In genomic region chr3:32990116-32990515, GRCh38 we compare ENCODE assay signal across 26 cellular contexts. TPM values are rescaled to one million over a fixed set of nuclear protein-coding genes. Genes with fewer than 3 reads are reported as not detected.
DNase-seq lines count a peak whose midpoint lies in the region; ATAC-seq, FAIRE-seq and TF ChIP-seq lines count a peak whose summit lies in the region.
"Had no signal": no experiment of that assay in that cellular context is flagged by ENCODE, and none has a peak within 500 bp of the region (broad histone marks: within the 10 kb centered on the region; RNA-seq: fewer than 3 reads in every experiment).

No MANE protein-coding gene starts in this region.

- ATAC-seq in activated T-cell treated with anti-CD3 and anti-CD28 coated beads, Interleukin-2, amount 50 U/mL, for 72 hours (replicated peaks in 1 of 2) = no peak
- ATAC-seq in T-helper 17 cell (no peak), GM19463 (IDR thresholded peaks at IDR 0.05; ENCODE audit: unreplicated experiment) (no peak), HG03108 (IDR thresholded peaks at IDR 0.05; ENCODE audit: unreplicated experiment) (no peak)
- ATAC-seq: HCT116 had no signal

- TF ChIP-seq CTCF in bronchial epithelial cell (IDR thresholded peaks at IDR 0.05; ENCODE audit: insufficient read depth, low read length, severe bottlenecking) (no peak), nephron progenitor cell (IDR thresholded peaks at IDR 0.05) (no peak)

- H3K27me3 ChIP-seq in bronchial epithelial cell (ENCODE audit: control insufficient read depth, insufficient read depth, low read length) (no peaks in the 10 kb centered on the region), MG63 (no peaks in the 10 kb centered on the region)
- H3K27me3 ChIP-seq: Peyer's patch had no signal

- no peak for FAIRE-seq in bronchial epithelial cell (lab: Jason Lieb, UNC)
- FAIRE-seq: G401.6, GM12892, GM18507, H1, HTR-8/SVneo had no signal

- H3K36me3 ChIP-seq in bronchial epithelial cell (ENCODE audit: control insufficient read depth, insufficient read depth, low read length) = no peaks in the 10 kb centered on the region
- H3K36me3 ChIP-seq in MG63 = no peaks in the 10 kb centered on the region
- H3K36me3 ChIP-seq: Peyer's patch had no signal

- peaks cover 0 to 6% of the 10 kb centered on the region in 2 donors for H3K9me3 Mint-ChIP-seq in activated T-cell treated with anti-CD3 and anti-CD28 coated beads, Interleukin-2, amount 50 U/mL, for 72 hours
- H3K9me3 Mint-ChIP-seq in nephron progenitor cell = no peaks in the 10 kb centered on the region

- peaks cover 80% of the 10 kb centered on the region for H3K4me1 Mint-ChIP-seq in activated T-cell treated with anti-CD3 and anti-CD28 coated beads, Interleukin-2, amount 50 U/mL, for 72 hours (ENCODE audit: low read depth)
- H3K4me1 Mint-ChIP-seq in T-helper 17 cell (peaks cover 42% of the 10 kb centered on the region), nephron progenitor cell (no peaks in the 10 kb centered on the region)

- H3K4me3 ChIP-seq in bronchial epithelial cell (ENCODE audit: low read depth, low read length) = no peak overlapping the region
- no peak overlapping the region for H3K4me3 ChIP-seq in MG63
- H3K4me3 ChIP-seq: Peyer's patch had no signal

- DNase-seq in activated T-cell treated with anti-CD3 and anti-CD28 coated beads, Interleukin-2, amount 50 U/mL, for 72 hours = no peak
- DNase-seq in activated T-cell treated with anti-CD3 and anti-CD28 coated beads, Interleukin-2, amount 50 U/mL, for 48 hours = no peak
- DNase-seq in T-helper 17 cell (no peak), bronchial epithelial cell (ENCODE audit: low read depth) (peak; percentile 83), nephron progenitor cell (no peak), MG63 (no peak)
- DNase-seq: AML-193, MV-4-11, NCI-H1694, NCI-H2081, NCI-H2171, NCI-H345, NCI-H524 treated with DMSO at 0.1 percent for 48 hours, NCI-H82, Peyer's patch had no signal

- H3K4me3 Mint-ChIP-seq in activated T-cell treated with anti-CD3 and anti-CD28 coated beads, Interleukin-2, amount 50 U/mL, for 72 hours = peak overlapping the region; percentile 64 to 74
- peak overlapping the region; percentile 59 for H3K4me3 Mint-ChIP-seq in T-helper 17 cell
- H3K4me3 Mint-ChIP-seq in nephron progenitor cell = no peak overlapping the region

- H3K27me3 Mint-ChIP-seq in activated T-cell treated with anti-CD3 and anti-CD28 coated beads, Interleukin-2, amount 50 U/mL, for 72 hours (ENCODE audit: low read depth) = peaks cover 14% of the 10 kb centered on the region
- no peaks in the 10 kb centered on the region for H3K27me3 Mint-ChIP-seq in T-helper 17 cell
- peaks cover 17% of the 10 kb centered on the region for H3K27me3 Mint-ChIP-seq in nephron progenitor cell (ENCODE audit: low read depth, poor library complexity)

- peak overlapping the region; percentile 42 for H3K27ac Mint-ChIP-seq in activated T-cell treated with anti-CD3 and anti-CD28 coated beads, Interleukin-2, amount 50 U/mL, for 72 hours
- H3K27ac Mint-ChIP-seq in T-helper 17 cell = peak overlapping the region; percentile 90
- peak overlapping the region; percentile 10 for H3K27ac Mint-ChIP-seq in nephron progenitor cell

- H3K9me3 ChIP-seq in T-helper 17 cell (ENCODE audit: control insufficient read depth, low read length, poor library complexity, severe bottlenecking) (no peaks in the 10 kb centered on the region), MG63 (no peaks in the 10 kb centered on the region)
- H3K9me3 ChIP-seq: Peyer's patch had no signal

- H3K36me3 Mint-ChIP-seq in activated T-cell treated with anti-CD3 and anti-CD28 coated beads, Interleukin-2, amount 50 U/mL, for 72 hours (ENCODE audit: insufficient read depth in 2 of 2) = peaks cover 22 to 30% of the 10 kb centered on the region in 2 donors
- H3K36me3 Mint-ChIP-seq in T-helper 17 cell (ENCODE audit: low read depth) (no peaks in the 10 kb centered on the region), nephron progenitor cell (ENCODE audit: low read depth) (no peaks in the 10 kb centered on the region)

RNA-seq across cellular contexts. Expression of gene CCR4, which starts 38.7 kb away (rescaled TPM):
- total RNA-seq in activated T-cell treated with anti-CD3 and anti-CD28 coated beads, Interleukin-2, amount 50 U/mL, for 72 hours = 100 to 1,000 TPM in 1 of 2 donors, 10 to 100 TPM in 1; 56.3 to 112 TPM
- total RNA-seq in T-helper 17 cell = 100 to 1,000 TPM; 117 to 149 TPM
- total RNA-seq in bronchial epithelial cell = not detected in 2 replicates
- total RNA-seq in MG63 (2014; rRNA removed; shearing (Covaris generic); ENCODE audit: low replicate concordance) = not detected in 2 replicates
- total RNA-seq: A172, Daoy, OCI-LY7, Peyer's patch had no signal

Comparison
In these comparisons a context has a peak if more than half of its experiments do, and no peak if none do; other contexts are left out.
1. H3K27ac Mint-ChIP-seq: peak in every context shown above with its lines; median percentile 90 in T-helper 17 cell; 42 in activated T-cell treated with anti-CD3 and anti-CD28 coated beads, Interleukin-2, amount 50 U/mL, for 72 hours; 10 in nephron progenitor cell.
2. RNA of gene CCR4, which starts 38.7 kb away (total RNA-seq): 117 to 149 TPM in T-helper 17 cell and 56.3 to 112 TPM in activated T-cell treated with anti-CD3 and anti-CD28 coated beads, Interleukin-2, amount 50 U/mL, for 72 hours; not detected in bronchial epithelial cell and not detected in MG63; every median in the first group is over 10 times any median in the second.